1 cellular context compared by ENCODE assay signal in the genomic region with DNA sequence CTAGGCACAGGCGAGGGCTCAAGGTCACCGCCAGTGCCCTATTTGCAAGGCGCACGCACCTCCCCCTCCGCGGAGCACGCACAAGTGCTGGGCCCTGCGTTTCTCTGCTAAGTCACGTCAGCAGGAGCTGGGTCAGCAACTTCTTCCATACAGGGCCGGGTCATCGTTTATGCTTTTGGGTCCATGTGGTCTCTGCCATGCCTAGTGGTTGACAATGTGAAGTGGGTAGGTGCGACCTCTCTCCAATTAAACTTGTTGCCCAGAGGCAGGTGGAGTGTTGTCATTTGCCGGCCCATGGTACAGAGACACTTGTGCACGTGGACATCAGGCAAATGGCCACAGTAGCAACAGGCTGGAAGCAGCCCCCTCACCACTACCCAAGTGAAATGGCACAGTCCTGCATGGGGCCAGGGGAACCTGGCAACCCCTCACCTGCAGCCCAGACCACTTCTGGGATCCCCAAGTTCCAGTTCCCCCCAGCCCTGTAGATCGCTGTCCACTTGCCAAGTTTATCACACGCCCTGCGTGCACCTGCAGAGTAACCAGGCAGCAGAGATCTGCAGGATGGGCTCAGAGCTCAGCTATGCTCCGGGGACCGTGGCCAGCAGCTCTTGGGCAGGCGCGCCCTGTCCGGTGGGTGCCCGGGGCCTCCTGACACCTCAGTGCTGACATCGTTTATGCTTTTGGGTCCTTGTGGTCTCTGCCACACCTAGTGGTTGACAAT.
TF ChIP-seq lines count a peak whose summit lies in the region.

No MANE protein-coding gene starts in this region.

TF ChIP-seq in liver, 16 proteins besides CTCF, POLR2A, EP300 and RAD21:
- TF ChIP-seq YY1 (IDR thresholded peaks at IDR 0.05) (peak; percentile 54), NR2F2 (IDR thresholded peaks at IDR 0.05) (peak; percentile 74), SP1 (IDR thresholded peaks at IDR 0.05) (peak; percentile 93), GABPA (IDR thresholded peaks at IDR 0.05 in 1 of 2, conservative IDR thresholded peaks at IDR 0.05 in 1 of 2) (no peak), HNF4A (conservative IDR thresholded peaks at IDR 0.05) (peak; percentile 85 to 90), FOXA1 (IDR thresholded peaks at IDR 0.05) (peak; percentile 54), JUND (IDR thresholded peaks at IDR 0.05) (peak in 1 of 2 donors; percentile 49), RXRA (IDR thresholded peaks at IDR 0.05) (peak; percentile 88 to 96), TAF1 (conservative IDR thresholded peaks at IDR 0.05) (no peak), HNF4G (IDR thresholded peaks at IDR 0.05) (no peak), EGR1 (IDR thresholded peaks at IDR 0.05; ENCODE audit: low read depth in 2 of 2) (no peak), FOXA2 (IDR thresholded peaks at IDR 0.05) (peak; percentile 44)
- TF ChIP-seq, protein P1, sequence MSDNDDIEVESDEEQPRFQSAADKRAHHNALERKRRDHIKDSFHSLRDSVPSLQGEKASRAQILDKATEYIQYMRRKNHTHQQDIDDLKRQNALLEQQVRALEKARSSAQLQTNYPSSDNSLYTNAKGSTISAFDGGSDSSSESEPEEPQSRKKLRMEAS (IDR thresholded peaks at IDR 0.05): peak; percentile 49
- TF ChIP-seq, protein P2, sequence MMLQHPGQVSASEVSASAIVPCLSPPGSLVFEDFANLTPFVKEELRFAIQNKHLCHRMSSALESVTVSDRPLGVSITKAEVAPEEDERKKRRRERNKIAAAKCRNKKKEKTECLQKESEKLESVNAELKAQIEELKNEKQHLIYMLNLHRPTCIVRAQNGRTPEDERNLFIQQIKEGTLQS (IDR thresholded peaks at IDR 0.05): no peak
- TF ChIP-seq, protein P3, sequence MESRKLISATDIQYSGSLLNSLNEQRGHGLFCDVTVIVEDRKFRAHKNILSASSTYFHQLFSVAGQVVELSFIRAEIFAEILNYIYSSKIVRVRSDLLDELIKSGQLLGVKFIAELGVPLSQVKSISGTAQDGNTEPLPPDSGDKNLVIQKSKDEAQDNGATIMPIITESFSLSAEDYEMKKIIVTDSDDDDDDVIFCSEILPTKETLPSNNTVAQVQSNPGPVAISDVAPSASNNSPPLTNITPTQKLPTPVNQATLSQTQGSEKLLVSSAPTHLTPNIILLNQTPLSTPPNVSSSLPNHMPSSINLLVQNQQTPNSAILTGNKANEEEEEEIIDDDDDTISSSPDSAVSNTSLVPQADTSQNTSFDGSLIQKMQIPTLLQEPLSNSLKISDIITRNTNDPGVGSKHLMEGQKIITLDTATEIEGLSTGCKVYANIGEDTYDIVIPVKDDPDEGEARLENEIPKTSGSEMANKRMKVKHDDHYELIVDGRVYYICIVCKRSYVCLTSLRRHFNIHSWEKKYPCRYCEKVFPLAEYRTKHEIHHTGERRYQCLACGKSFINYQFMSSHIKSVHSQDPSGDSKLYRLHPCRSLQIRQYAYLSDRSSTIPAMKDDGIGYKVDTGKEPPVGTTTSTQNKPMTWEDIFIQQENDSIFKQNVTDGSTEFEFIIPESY (IDR thresholded peaks at IDR 0.05): no peak
- TF ChIP-seq, protein P4, sequence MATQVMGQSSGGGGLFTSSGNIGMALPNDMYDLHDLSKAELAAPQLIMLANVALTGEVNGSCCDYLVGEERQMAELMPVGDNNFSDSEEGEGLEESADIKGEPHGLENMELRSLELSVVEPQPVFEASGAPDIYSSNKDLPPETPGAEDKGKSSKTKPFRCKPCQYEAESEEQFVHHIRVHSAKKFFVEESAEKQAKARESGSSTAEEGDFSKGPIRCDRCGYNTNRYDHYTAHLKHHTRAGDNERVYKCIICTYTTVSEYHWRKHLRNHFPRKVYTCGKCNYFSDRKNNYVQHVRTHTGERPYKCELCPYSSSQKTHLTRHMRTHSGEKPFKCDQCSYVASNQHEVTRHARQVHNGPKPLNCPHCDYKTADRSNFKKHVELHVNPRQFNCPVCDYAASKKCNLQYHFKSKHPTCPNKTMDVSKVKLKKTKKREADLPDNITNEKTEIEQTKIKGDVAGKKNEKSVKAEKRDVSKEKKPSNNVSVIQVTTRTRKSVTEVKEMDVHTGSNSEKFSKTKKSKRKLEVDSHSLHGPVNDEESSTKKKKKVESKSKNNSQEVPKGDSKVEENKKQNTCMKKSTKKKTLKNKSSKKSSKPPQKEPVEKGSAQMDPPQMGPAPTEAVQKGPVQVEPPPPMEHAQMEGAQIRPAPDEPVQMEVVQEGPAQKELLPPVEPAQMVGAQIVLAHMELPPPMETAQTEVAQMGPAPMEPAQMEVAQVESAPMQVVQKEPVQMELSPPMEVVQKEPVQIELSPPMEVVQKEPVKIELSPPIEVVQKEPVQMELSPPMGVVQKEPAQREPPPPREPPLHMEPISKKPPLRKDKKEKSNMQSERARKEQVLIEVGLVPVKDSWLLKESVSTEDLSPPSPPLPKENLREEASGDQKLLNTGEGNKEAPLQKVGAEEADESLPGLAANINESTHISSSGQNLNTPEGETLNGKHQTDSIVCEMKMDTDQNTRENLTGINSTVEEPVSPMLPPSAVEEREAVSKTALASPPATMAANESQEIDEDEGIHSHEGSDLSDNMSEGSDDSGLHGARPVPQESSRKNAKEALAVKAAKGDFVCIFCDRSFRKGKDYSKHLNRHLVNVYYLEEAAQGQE (IDR thresholded peaks at IDR 0.05): no peak
